In genomic region chr14:104973215-104974145, GRCh38 we compare ENCODE assay signal across 8 cellular contexts. TPM values are rescaled to one million over a fixed set of nuclear protein-coding genes. Genes with fewer than 3 reads are reported as not detected.
DNase-seq lines count a peak whose midpoint lies in the region; ATAC-seq and TF ChIP-seq lines count a peak whose summit lies in the region.

No MANE protein-coding gene starts in this region.

- no peak overlapping the region for H2AK5ac ChIP-seq in trophoblast cell (ENCODE audit: low read length)

- no peaks in the 10 kb centered on the region for H3K36me3 ChIP-seq in trophoblast cell (ENCODE audit: control insufficient read depth in 1 of 2, insufficient read depth in 2 of 2, low read length in 2 of 2)

- H2BK5ac ChIP-seq in trophoblast cell (ENCODE audit: low read depth, low read length, poor library complexity) = no peak overlapping the region

- no peak overlapping the region for H3K4me3 Mint-ChIP-seq in Calu3 (ENCODE audit: low read depth, unreplicated experiment)
- H3K4me3 Mint-ChIP-seq in effector memory CD8-positive, alpha-beta T cell = no peak overlapping the region

- H3K9me3 Mint-ChIP-seq in Calu3 (ENCODE audit: low read depth, unreplicated experiment) = no peaks in the 10 kb centered on the region
- H3K9me3 Mint-ChIP-seq in effector memory CD8-positive, alpha-beta T cell = no peaks in the 10 kb centered on the region

- no peak overlapping the region for H3K23ac ChIP-seq in trophoblast cell (ENCODE audit: low read length)

- no peak overlapping the region for H4K8ac ChIP-seq in trophoblast cell (ENCODE audit: low read depth, low read length)

- no CpG with 5 or more reads among the region's 32 CpGs for WGBS in trophoblast cell (ENCODE audit: extremely low coverage, insufficient coverage, insufficient read length)

- no TSS peak for BruUV-seq in Calu3 (replicated peaks; lab: Mats Ljungman, UMichigan)

- no peak overlapping the region for H2BK120ac ChIP-seq in trophoblast cell (ENCODE audit: insufficient read depth, low read length, poor library complexity)

- peaks cover 73% of the 10 kb centered on the region for H3K36me3 Mint-ChIP-seq in Calu3 (ENCODE audit: insufficient read depth, unreplicated experiment)
- peaks cover 6% of the 10 kb centered on the region for H3K36me3 Mint-ChIP-seq in effector memory CD8-positive, alpha-beta T cell (ENCODE audit: insufficient read depth)

- H3K27ac Mint-ChIP-seq in Calu3 (ENCODE audit: unreplicated experiment) = peak overlapping the region; percentile 84
- no peak overlapping the region for H3K27ac Mint-ChIP-seq in effector memory CD8-positive, alpha-beta T cell

- no peaks in the 10 kb centered on the region for H3K27me3 Mint-ChIP-seq in Calu3 (ENCODE audit: unreplicated experiment)
- H3K27me3 Mint-ChIP-seq in effector memory CD8-positive, alpha-beta T cell = peaks cover 26 to 53% of the 10 kb centered on the region in 2 donors

- no peak overlapping the region for H4K12ac ChIP-seq in trophoblast cell (ENCODE audit: low read depth, low read length)

- H3K4me3 ChIP-seq in fibroblast of villous mesenchyme (ENCODE audit: low read depth, low read length) (no peak overlapping the region), trophoblast cell (ENCODE audit: low read depth, low read length) (no peak overlapping the region)

- no peaks in the 10 kb centered on the region for H3K79me1 ChIP-seq in trophoblast cell (ENCODE audit: low read length)

- TF ChIP-seq CTCF in Calu3 (IDR thresholded peaks at IDR 0.05; ENCODE audit: unreplicated experiment) = no peak
- TF ChIP-seq CTCF in fibroblast of villous mesenchyme (IDR thresholded peaks at IDR 0.05; ENCODE audit: insufficient read depth, low read depth, low read length) = no peak

- peaks cover 6% of the 10 kb centered on the region for H3K27me3 ChIP-seq in trophoblast cell (ENCODE audit: insufficient read depth, low read length)

- H4K91ac ChIP-seq in trophoblast cell (ENCODE audit: low read depth, low read length) = no peak overlapping the region

- no peak overlapping the region for H2AFZ ChIP-seq in trophoblast cell (ENCODE audit: insufficient read depth, low read length, poor library complexity)

- no peak overlapping the region for H3K4me2 ChIP-seq in trophoblast cell (ENCODE audit: low read length)

- no peak overlapping the region for H3K18ac ChIP-seq in trophoblast cell (ENCODE audit: low read length)

- no peak overlapping the region for H3K27ac ChIP-seq in trophoblast cell (ENCODE audit: low read depth, low read length)

- intact Hi-C loops in Calu3 (cut with micrococcal nuclease; ENCODE audit: unreplicated experiment) = loop anchor here (5.0 to 10.0 kb wide), 3 partner anchors 41 to 79 kb away; partner anchors contain the start of gene CDCA4

- no peak overlapping the region for H3K9ac ChIP-seq in trophoblast cell (ENCODE audit: low read length)

- no peak overlapping the region for H3K14ac ChIP-seq in trophoblast cell (ENCODE audit: low read length)

- peaks cover 18 to 41% of the 10 kb centered on the region in 2 experiments for H3K4me1 ChIP-seq in trophoblast cell (ENCODE audit: control insufficient read depth in 1 of 2, insufficient read depth in 2 of 2, low read length in 2 of 2)

- no peaks in the 10 kb centered on the region for H3K79me2 ChIP-seq in trophoblast cell (ENCODE audit: control insufficient read depth, insufficient read depth, low read length, poor library complexity)

- no peak overlapping the region for H3K4ac ChIP-seq in trophoblast cell (ENCODE audit: low read depth, low read length)

- H3K9me3 ChIP-seq in trophoblast cell (ENCODE audit: insufficient read depth, low read depth, low read length) = peaks cover 6% of the 10 kb centered on the region

- no peak overlapping the region for H2BK12ac ChIP-seq in trophoblast cell (ENCODE audit: low read length)

- ATAC-seq in HG02623 (IDR thresholded peaks at IDR 0.05; ENCODE audit: unreplicated experiment) (no peak), HG03442 (IDR thresholded peaks at IDR 0.05; ENCODE audit: unreplicated experiment) (no peak)
- no peak for ATAC-seq in effector memory CD8-positive, alpha-beta T cell (replicated peaks)

- peak; percentile 96 for DNase-seq in Calu3
- DNase-seq in RPMI7951 (ENCODE audit: low read depth) = peak; percentile 93
- peak; percentile 90 for DNase-seq in fibroblast of villous mesenchyme (ENCODE audit: low read depth)
- peak; percentile 98 for DNase-seq in trophoblast cell
- no peak for DNase-seq in NCI-H187 (lab: John Stamatoyannopoulos, UW)
- no peak for DNase-seq in effector memory CD8-positive, alpha-beta T cell

- CTCF ChIA-PET in Calu3 (lab: Charles Lee) = interaction anchor here (0.7 to 2.5 kb wide), 7 partner anchors 9 to 117 kb away, joined by 3 to 10 read pairs (median 3); partner anchors contain the start of genes CDCA4 and CLBA1

- H3K4me1 Mint-ChIP-seq in Calu3 (ENCODE audit: low read depth, unreplicated experiment) = peaks cover 46% of the 10 kb centered on the region
- H3K4me1 Mint-ChIP-seq in effector memory CD8-positive, alpha-beta T cell (ENCODE audit: low read depth in 2 of 2) = peaks cover 4 to 11% of the 10 kb centered on the region in 2 donors

RNA-seq across cellular contexts. Expression of gene AHNAK2, which starts 4.7 kb away (rescaled TPM):
- total RNA-seq in Calu3 (2022) (42.0 and 56.5 TPM in 2 replicates), fibroblast of villous mesenchyme (32.2 and 32.4 TPM in 2 replicates)
- total RNA-seq in RPMI7951 (2014; rRNA removed; shearing (Covaris generic)) = 3.6 and 3.7 TPM in 2 replicates
- 1.2 and 1.5 TPM in 2 replicates for polyA plus RNA-seq in trophoblast cell (2013)

RNA-seq across cellular contexts. Expression of gene CLBA1, which starts 12.1 kb away (rescaled TPM):
- 12.8 and 13.8 TPM in 2 replicates for total RNA-seq in Calu3 (2022)
- 3.9 and 8.2 TPM in 2 replicates for total RNA-seq in RPMI7951 (2014; rRNA removed; shearing (Covaris generic))
- 5.8 and 6.9 TPM in 2 replicates for total RNA-seq in fibroblast of villous mesenchyme
- 2.2 and 2.6 TPM in 2 replicates for polyA plus RNA-seq in trophoblast cell (2013)

RNA-seq across cellular contexts. Expression of gene CDCA4, which starts 47.4 kb away (rescaled TPM):
- total RNA-seq in Calu3 (2022) = 28.9 and 32.4 TPM in 2 replicates
- 39.0 and 42.3 TPM in 2 replicates for total RNA-seq in RPMI7951 (2014; rRNA removed; shearing (Covaris generic))
- total RNA-seq in fibroblast of villous mesenchyme = 22.2 and 22.5 TPM in 2 replicates
- polyA plus RNA-seq in trophoblast cell (2013) = 16.8 and 18.1 TPM in 2 replicates

RNA-seq across cellular contexts. Expression of gene PLD4, which starts 48.8 kb away (rescaled TPM):
- total RNA-seq in Calu3 (2022) = 0.09 and 0.12 TPM in 2 replicates
- total RNA-seq in RPMI7951 (2014; rRNA removed; shearing (Covaris generic)) = not detected in 2 replicates
- under 0.01 TPM in 1 of 2 replicates, not detected in the other for total RNA-seq in fibroblast of villous mesenchyme
- 0.04 and 0.08 TPM in 2 replicates for polyA plus RNA-seq in trophoblast cell (2013)

Comparison
In these comparisons a context has a peak if more than half of its experiments do, and no peak if none do; other contexts are left out.
1. DNase-seq: peak in Calu3 (single experiment), RPMI7951 (single experiment), fibroblast of villous mesenchyme (single experiment) and trophoblast cell (2 of 2); none in NCI-H187 (0 of 2) and effector memory CD8-positive, alpha-beta T cell (0 of 3).